19 cellular contexts compared by ENCODE assay signal in genomic region chr2:188322569-188323531, GRCh38. TPM values are rescaled to one million over a fixed set of nuclear protein-coding genes. Genes with fewer than 3 reads are reported as not detected.
DNase-seq lines count a peak whose midpoint lies in the region; ATAC-seq and TF ChIP-seq lines count a peak whose summit lies in the region.
"Had no signal": no experiment of that assay in that cellular context is flagged by ENCODE, and none has a peak within 500 bp of the region (broad histone marks: within the 10 kb centered on the region; RNA-seq: fewer than 3 reads in every experiment).

No MANE protein-coding gene starts in this region.

- H3K4me3 ChIP-seq in AG04450 (ENCODE audit: low read depth, low read length) (no peak overlapping the region), astrocyte of the spinal cord (ENCODE audit: low read depth, low read length) (no peak overlapping the region), left lung (no peak overlapping the region)
- H3K4me3 ChIP-seq: ovary, upper lobe of right lung had no signal

- no peaks in the 10 kb centered on the region for H3K36me3 ChIP-seq in left lung
- H3K36me3 ChIP-seq: ovary, upper lobe of right lung had no signal

- CTCF ChIA-PET in AG04450 (lab: Charles Lee), result interaction anchor here (0.7 to 0.9 kb wide), 2 partner anchors 8 to 13 kb away, joined by 3 read pairs; no protein-coding TSS in a partner anchor

- no peak for TF ChIP-seq CTCF in AG04450 (IDR thresholded peaks at IDR 0.05; ENCODE audit: low read depth, low read length)
- TF ChIP-seq CTCF in astrocyte of the spinal cord (IDR thresholded peaks at IDR 0.05; ENCODE audit: low read depth, low read length), result no peak
- no peak for TF ChIP-seq CTCF in left lung (IDR thresholded peaks at IDR 0.05)

- H3K4me1 ChIP-seq in left lung, result peaks cover 0 to 5% of the 10 kb centered on the region in 2 donors
- H3K4me1 ChIP-seq: upper lobe of right lung had no signal

- DNase-seq in AG04450 (ENCODE audit: low read depth, low spot score) (peak; percentile 21), LHCN-M2 (ENCODE audit: low read depth) (peak; percentile 68), astrocyte of the spinal cord (ENCODE audit: low read depth, low spot score) (peak; percentile 92), left lung (no peak), NCI-H146 treated with DMSO at 0.1 percent for 48 hours (lab: John Stamatoyannopoulos, UW; ENCODE audit: unreplicated experiment) (no peak), HuH-7 (ENCODE audit: low spot score) (no peak), GOT3 (lab: John Stamatoyannopoulos, UW) (no peak)
- DNase-seq: activated CD4-positive, alpha-beta memory T cell treated with anti-CD3 and anti-CD28 coated beads, Interleukin-2, amount 10 ng/mL, durations not matched to agents 7 days and 5 days; activated gamma-delta T cell; mesendoderm; NCI-H1105 treated with DMSO at 0.1 percent for 48 hours; NCI-H446; ovary; RPMI8226; T1000; upper lobe of right lung had no signal

- ATAC-seq in left lung (peak; percentile 66), GM18907 (IDR thresholded peaks at IDR 0.05; ENCODE audit: unreplicated experiment) (no peak)
- ATAC-seq: upper lobe of right lung had no signal

- in situ Hi-C loops in astrocyte of the spinal cord (cut with HindIII; ENCODE audit: low sequenced_read_pairs), result no loop called here

- H3K9me3 ChIP-seq in AG04450 (ENCODE audit: control insufficient read depth, insufficient read depth, low read length) (no peaks in the 10 kb centered on the region), left lung (no peaks in the 10 kb centered on the region)
- H3K9me3 ChIP-seq: ovary, upper lobe of right lung had no signal

- POLR2A ChIA-PET in AG04450 (lab: Yijun Ruan, JAX), result interaction anchor here (1.1 kb wide), 1 partner anchor 30 kb away, joined by 5 read pairs; no protein-coding TSS in a partner anchor

- H3K27ac ChIP-seq in AG04450 (ENCODE audit: low read depth, low read length), result peak overlapping the region; percentile 58
- no peak overlapping the region for H3K27ac ChIP-seq in left lung
- H3K27ac ChIP-seq: epithelial cell of prostate, ovary, upper lobe of right lung had no signal

- H3K27me3 ChIP-seq in AG04450 (ENCODE audit: control insufficient read depth, insufficient read depth, low read length) (no peaks in the 10 kb centered on the region), left lung (no peaks in the 10 kb centered on the region)
- H3K27me3 ChIP-seq: ovary, upper lobe of right lung had no signal

- intact Hi-C loops in left lung (cut with DNase I), result no loop called here

RNA-seq across cellular contexts. Expression of gene GULP1, which starts 31.2 kb away (rescaled TPM):
- 32.7 and 44.7 TPM in 2 replicates for polyA plus RNA-seq in AG04450 (2011; rRNA removed)
- polyA minus RNA-seq in AG04450 (2011; rRNA and poly(A)+ RNA removed), result 26.4 and 38.9 TPM in 2 replicates
- total RNA-seq in LHCN-M2 (2014; rRNA removed) (32.2 and 32.9 TPM in 2 replicates), left lung (10 to 100 TPM; 27.5 to 38.1 TPM)
- 7.4 TPM for polyA plus RNA-seq in LHCN-M2 (2012)
- total RNA-seq: activated CD4-positive, alpha-beta memory T cell treated with anti-CD3 and anti-CD28 coated beads, Interleukin-2, amount 10 ng/mL, durations not matched to agents 7 days and 5 days had no signal
- polyA plus RNA-seq: IgD-negative memory B cell had no signal

Comparison
In these comparisons a context has a peak if more than half of its experiments do, and no peak if none do; other contexts are left out.
1. DNase-seq: peak in AG04450 (single experiment), LHCN-M2 (single experiment) and astrocyte of the spinal cord (single experiment); none in left lung (0 of 2), NCI-H146 treated with DMSO at 0.1 percent for 48 hours (single experiment), HuH-7 (single experiment) and GOT3 (single experiment).